Comparison of ENCODE assay signal across 15 cellular contexts in genomic region chr4:116585240-116585639, GRCh38.
DNase-seq lines count a peak whose midpoint lies in the region; ATAC-seq, FAIRE-seq and TF ChIP-seq lines count a peak whose summit lies in the region.
"Had no signal": no experiment of that assay in that cellular context is flagged by ENCODE, and none has a peak within 500 bp of the region (broad histone marks: within the 10 kb centered on the region; RNA-seq: fewer than 3 reads in every experiment).

No MANE protein-coding gene starts in this region.

- no peak overlapping the region for H2AFZ ChIP-seq in endothelial cell of umbilical vein (ENCODE audit: low read depth, low read length)
- H2AFZ ChIP-seq: GM23338 had no signal

- H3K27ac ChIP-seq in endothelial cell of umbilical vein (ENCODE audit: insufficient read depth, low read depth, low read length) = no peak overlapping the region
- H3K27ac ChIP-seq in substantia nigra (ENCODE audit: low read depth, low read length, poor library complexity, severe bottlenecking) = no peak overlapping the region

- no peaks in the 10 kb centered on the region for H3K4me1 ChIP-seq in endothelial cell of umbilical vein (ENCODE audit: control insufficient read depth, extremely low read depth, insufficient read depth, low read length)

- H3K4me2 ChIP-seq in endothelial cell of umbilical vein (ENCODE audit: insufficient read depth, low read length) = no peak overlapping the region
- H3K4me2 ChIP-seq: GM23338 had no signal

- H3K9ac ChIP-seq in endothelial cell of umbilical vein (replicated peaks; ENCODE audit: extremely low read depth, insufficient read depth, low read length) = no peak overlapping the region

- no peaks in the 10 kb centered on the region for H3K9me3 ChIP-seq in endothelial cell of umbilical vein (replicated peaks; ENCODE audit: control insufficient read depth, insufficient read depth, low read length)
- H3K9me3 ChIP-seq: MG63 had no signal

- no peak overlapping the region for H3K4me3 ChIP-seq in endothelial cell of umbilical vein (replicated peaks in 1 of 3; ENCODE audit: insufficient read depth in 1 of 3, low read depth in 1 of 3, low read length in 3 of 3)
- H3K4me3 ChIP-seq: GM23338, MG63 had no signal

- POLR2A ChIA-PET in endothelial cell of umbilical vein (lab: Charles Lee) = no interaction called here

- CTCF ChIA-PET in endothelial cell of umbilical vein (lab: Charles Lee) = no interaction called here

- BruUV-seq in endothelial cell of umbilical vein (replicated peaks; lab: Mats Ljungman, UMichigan) = no TSS peak

- H3K9me1 ChIP-seq in endothelial cell of umbilical vein (replicated peaks; ENCODE audit: control insufficient read depth, extremely low read depth, insufficient read depth, low read length) = no peaks in the 10 kb centered on the region

- dilution Hi-C loops in endothelial cell of umbilical vein (cut with MboI; ENCODE audit: extremely low pct_ligation_motif_present, low sequenced_read_pairs) = no loop called here

- TF ChIP-seq CTCF in endothelial cell of umbilical vein (IDR thresholded peaks at IDR 0.05; ENCODE audit: extremely low read depth in 1 of 2, insufficient read depth in 1 of 2, low read depth in 1 of 2, low read length in 2 of 2) = no peak

- intact Hi-C loops in endothelial cell of umbilical vein (cut with micrococcal nuclease) = loop anchor here (5.0 kb wide), 1 partner anchor 1447 kb away; the partner anchor contains the start of gene NDST3

- H3K36me3 ChIP-seq in endothelial cell of umbilical vein (ENCODE audit: control insufficient read depth in 2 of 2, extremely low read depth in 1 of 2, insufficient read depth in 2 of 2, low read length in 2 of 2) = no peaks in the 10 kb centered on the region
- H3K36me3 ChIP-seq: MG63 had no signal

- no peak for TF ChIP-seq POLR2A in endothelial cell of umbilical vein (IDR thresholded peaks at IDR 0.05; ENCODE audit: low read depth, low read length)

- no peak for FAIRE-seq in endothelial cell of umbilical vein (lab: Jason Lieb, UNC)
- FAIRE-seq: D721Med had no signal

- H3K79me2 ChIP-seq in endothelial cell of umbilical vein (ENCODE audit: control insufficient read depth, insufficient read depth, low read length) = no peaks in the 10 kb centered on the region

- no peak for ATAC-seq in GM21717 (IDR thresholded peaks at IDR 0.05; ENCODE audit: unreplicated experiment)
- ATAC-seq: GM23338, PC-3, SK-N-SH treated with all-trans-retinoic acid at 6 μM for 48 hours had no signal

- no peaks in the 10 kb centered on the region for H3K27me3 ChIP-seq in endothelial cell of umbilical vein (ENCODE audit: control insufficient read depth in 2 of 2, insufficient read depth in 2 of 2, low read length in 2 of 2)
- H3K27me3 ChIP-seq: MG63 had no signal

- DNase-seq in ELR (ENCODE audit: low read depth) (peak; percentile 22), NCI-H1417 (lab: John Stamatoyannopoulos, UW) (peak in 2 of 3 experiments; percentile 21 to 75), NCI-H524 treated with DMSO at 0.1 percent for 48 hours (lab: John Stamatoyannopoulos, UW) (peak; percentile 40), endothelial cell of umbilical vein (ENCODE audit: low read depth, low spot score) (peak; percentile 5), COLO668 (lab: John Stamatoyannopoulos, UW; ENCODE audit: unreplicated experiment) (no peak), substantia nigra (lab: John Stamatoyannopoulos, UW) (no peak)
- DNase-seq: CD4-positive, alpha-beta memory T cell; KG1; MG63; NCI-H2081 treated with DMSO at 0.1 percent for 48 hours; PC-3 had no signal

- H4K20me1 ChIP-seq in endothelial cell of umbilical vein (replicated peaks; ENCODE audit: control insufficient read depth, extremely low read depth, insufficient read depth, low read length) = no peaks in the 10 kb centered on the region

TF ChIP-seq in endothelial cell of umbilical vein, 7 proteins besides CTCF, POLR2A, EP300 and RAD21:
- TF ChIP-seq MYC (IDR thresholded peaks at IDR 0.05; ENCODE audit: low read depth, low read length) = no peak
- TF ChIP-seq EZH2 (IDR thresholded peaks at IDR 0.05; ENCODE audit: borderline replicate concordance, low read depth, low read length, severe bottlenecking) = no peak
- TF ChIP-seq JUN (IDR thresholded peaks at IDR 0.05; ENCODE audit: borderline replicate concordance, insufficient read depth, insufficient read length, low read depth) = no peak
- no peak for TF ChIP-seq FOS (IDR thresholded peaks at IDR 0.05; ENCODE audit: borderline replicate concordance, insufficient read depth, low read length)
- no peak for TF ChIP-seq GATA2 (IDR thresholded peaks at IDR 0.05; ENCODE audit: insufficient read depth, insufficient read length, low read depth, low read length)
- TF ChIP-seq POLR2AphosphoS5 (IDR thresholded peaks at IDR 0.05; ENCODE audit: insufficient read depth, low read depth, low read length) = no peak
- TF ChIP-seq, protein P1, sequence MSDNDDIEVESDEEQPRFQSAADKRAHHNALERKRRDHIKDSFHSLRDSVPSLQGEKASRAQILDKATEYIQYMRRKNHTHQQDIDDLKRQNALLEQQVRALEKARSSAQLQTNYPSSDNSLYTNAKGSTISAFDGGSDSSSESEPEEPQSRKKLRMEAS (IDR thresholded peaks at IDR 0.05; ENCODE audit: insufficient read depth, insufficient read length) = no peak
TF ChIP-seq in endothelial cell of umbilical vein: peak in this region for 0.

Comparison
In these comparisons a context has a peak if more than half of its experiments do, and no peak if none do; other contexts are left out.
1. DNase-seq: peak in ELR (single experiment), NCI-H1417 (2 of 3), NCI-H524 treated with DMSO at 0.1 percent for 48 hours (single experiment) and endothelial cell of umbilical vein (single experiment); none in COLO668 (single experiment) and substantia nigra (0 of 49).